ENCODE assay signal across 3 cellular contexts in the genomic region with DNA sequence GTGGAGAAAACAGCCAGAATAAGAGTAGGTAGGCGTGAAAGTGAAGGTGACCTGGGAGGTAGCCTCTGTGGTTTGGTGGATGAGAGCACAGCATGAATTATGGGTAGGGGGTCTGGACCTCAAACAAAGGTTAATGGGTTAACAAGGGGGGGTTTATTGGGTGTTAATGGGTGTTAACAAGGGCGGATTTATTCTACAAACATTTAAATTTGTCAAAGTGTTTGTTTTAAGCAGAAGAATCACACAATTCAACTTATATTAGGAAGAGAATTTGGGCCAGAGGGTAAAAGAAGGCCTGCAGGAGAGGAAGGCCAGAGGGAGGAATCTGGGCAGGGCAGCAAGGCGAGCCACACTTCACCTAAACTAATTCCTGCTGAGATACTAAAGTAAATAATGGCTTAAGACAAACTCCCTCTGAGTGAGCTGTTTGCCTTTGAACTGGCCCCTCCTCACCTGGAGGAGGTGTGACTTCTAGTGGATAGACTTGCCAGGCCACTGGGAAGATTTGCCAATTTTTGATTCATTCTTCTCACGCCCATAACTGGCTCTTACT.
A peak's percentile ranks its signal among the peaks of the same experiment; 100 is the strongest.
TF ChIP-seq lines count a peak whose summit lies in the region.

No MANE protein-coding gene starts in this region.

TF ChIP-seq in liver, 16 proteins besides CTCF, POLR2A, EP300 and RAD21:
- TF ChIP-seq FOXA2 (IDR thresholded peaks at IDR 0.05) (peak; percentile 35), RXRA (IDR thresholded peaks at IDR 0.05) (peak in 1 of 2 donors; percentile 10), ATF3 (IDR thresholded peaks at IDR 0.05) (no peak)

TF ChIP-seq in HepG2, 621 proteins besides CTCF, POLR2A, EP300 and RAD21:
- TF ChIP-seq GTF2F1 (IDR thresholded peaks at IDR 0.05; ENCODE audit: low read length) (no peak), ZNF879 (CRISPR knock-in tag; IDR thresholded peaks at IDR 0.05) (no peak), ZNF672 (CRISPR knock-in tag; IDR thresholded peaks at IDR 0.05) (no peak), MAZ (IDR thresholded peaks at IDR 0.05; ENCODE audit: borderline replicate concordance, low read depth, low read length) (no peak), MAZ (CRISPR knock-in tag; IDR thresholded peaks at IDR 0.05; ENCODE audit: low read depth) (no peak), ZNF570 (CRISPR knock-in tag; IDR thresholded peaks at IDR 0.05; ENCODE audit: borderline replicate concordance) (no peak), ZBTB25 (CRISPR knock-in tag; IDR thresholded peaks at IDR 0.05) (no peak), NR2C2 (CRISPR knock-in tag; IDR thresholded peaks at IDR 0.05; ENCODE audit: borderline replicate concordance) (no peak), RNF2 (conservative IDR thresholded peaks at IDR 0.05; ENCODE audit: low read depth) (no peak)
- TF ChIP-seq, protein P1, sequence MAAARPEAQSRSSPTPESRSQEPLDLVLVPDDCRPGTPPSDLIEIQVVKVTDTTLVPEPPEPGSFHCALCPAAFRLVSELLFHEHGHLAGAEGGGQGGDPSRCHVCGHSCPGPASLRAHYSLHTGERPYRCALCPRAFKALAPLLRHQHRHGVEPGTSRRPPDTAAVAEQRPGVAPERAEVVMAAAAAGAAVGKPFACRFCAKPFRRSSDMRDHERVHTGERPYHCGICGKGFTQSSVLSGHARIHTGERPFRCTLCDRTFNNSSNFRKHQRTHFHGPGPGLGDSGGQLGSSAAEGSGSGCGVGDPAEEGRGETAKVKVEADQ (CRISPR knock-in tag; IDR thresholded peaks at IDR 0.05; ENCODE audit: borderline replicate concordance) = no peak

TF ChIP-seq in H1, 55 proteins besides CTCF, POLR2A, EP300 and RAD21:
- TF ChIP-seq NANOG (IDR thresholded peaks at IDR 0.05; ENCODE audit: insufficient read depth, low read depth, low read length, poor library complexity, severe bottlenecking) (peak; percentile 96), TCF12 (IDR thresholded peaks at IDR 0.05; ENCODE audit: low read depth, low read length) (0 out of 2 replicates have a peak, but pooled peaks have one; percentile 4), HDAC2 (IDR thresholded peaks at IDR 0.05; ENCODE audit: borderline replicate concordance in 1 of 2, low read depth in 2 of 2, low read length in 2 of 2) (0 out of 4 replicates have a peak, but pooled peaks of 1 of the 2 experiments have one; percentile 76), SRF (IDR thresholded peaks at IDR 0.05; ENCODE audit: low read depth, low read length) (no peak), CBX8 (IDR thresholded peaks at IDR 0.05; ENCODE audit: borderline replicate concordance, low read depth, low read length) (no peak), JUN (IDR thresholded peaks at IDR 0.05; ENCODE audit: low read depth, low read length) (no peak), CHD7 (IDR thresholded peaks at IDR 0.05; ENCODE audit: insufficient replicate concordance, low read length) (peak; percentile 23), USF2 (IDR thresholded peaks at IDR 0.05; ENCODE audit: low read length) (no peak), SP1 (IDR thresholded peaks at IDR 0.05; ENCODE audit: low read depth, low read length) (0 out of 2 replicates have a peak, but pooled peaks have one; percentile 30), TEAD4 (IDR thresholded peaks at IDR 0.05; ENCODE audit: low read depth, low read length) (0 out of 2 replicates have a peak, but pooled peaks have one; percentile 16), ATF3 (IDR thresholded peaks at IDR 0.05; ENCODE audit: insufficient read depth, low read depth, low read length) (no peak), POLR2AphosphoS5 (IDR thresholded peaks at IDR 0.05; ENCODE audit: low read depth, low read length) (no peak)
